ENCODE assay signal across 8 cellular contexts in genomic region chr20:41027872-41028358, GRCh38. TPM values are rescaled to one million over a fixed set of nuclear protein-coding genes. Genes with fewer than 3 reads are reported as not detected.
DNase-seq lines count a peak whose midpoint lies in the region; ATAC-seq, FAIRE-seq and TF ChIP-seq lines count a peak whose summit lies in the region.

No MANE protein-coding gene starts in this region.

- H3K4me3 ChIP-seq in DND-41 (ENCODE audit: low read depth in 1 of 2, low read length in 2 of 2) (peak overlapping the region; percentile 44 to 85), PC-3 (ENCODE audit: low read length) (peak overlapping the region; percentile 75), epithelial cell of esophagus (ENCODE audit: low read length) (peak overlapping the region; percentile 80), pancreas (peak overlapping the region in 3 of 4 donors; percentile 84 to 100 (median 98))

- TSS peak; percentile 86 for BruUV-seq in PC-3 (replicated peaks; lab: Mats Ljungman, UMichigan)

- H4K20me1 ChIP-seq in DND-41 (ENCODE audit: insufficient read depth, low read length), result peaks cover 26% of the 10 kb centered on the region
- peaks cover 31% of the 10 kb centered on the region for H4K20me1 ChIP-seq in PC-3 (ENCODE audit: low read length)

- H3K4me1 ChIP-seq in DND-41 (ENCODE audit: insufficient read depth, low read length) (peaks cover 43% of the 10 kb centered on the region), PC-3 (ENCODE audit: insufficient read depth, low read length) (peaks cover 31% of the 10 kb centered on the region), pancreas (peaks cover 16 to 36% (median 24%) of the 10 kb centered on the region in 3 donors)

- ATAC-seq in DND-41 (ENCODE audit: insufficient read depth, low read depth), result no peak
- ATAC-seq in PC-3, result no peak
- no peak for ATAC-seq in pancreas
- ATAC-seq in GM19023 (IDR thresholded peaks at IDR 0.05; ENCODE audit: unreplicated experiment), result no peak

- peaks cover 51% of the 10 kb centered on the region for H3K79me2 ChIP-seq in DND-41 (ENCODE audit: insufficient read depth, low read length)
- peaks cover 47% of the 10 kb centered on the region for H3K79me2 ChIP-seq in PC-3 (ENCODE audit: low read length)

- H3F3A ChIP-seq in PC-3 (ENCODE audit: low read length, unreplicated experiment), result no peaks in the 10 kb centered on the region

- DNase-seq in DND-41, result peak; percentile 17
- DNase-seq in PC-3, result no peak
- DNase-seq in epithelial cell of esophagus (ENCODE audit: low read depth), result no peak
- DNase-seq in pancreas, result no peak
- no peak for DNase-seq in NCI-H2227 (lab: John Stamatoyannopoulos, UW; ENCODE audit: unreplicated experiment)
- DNase-seq in stimulated activated CD4-positive, alpha-beta T cell treated with anti-CD3 and anti-CD28 coated beads, Interleukin-12 subunit alpha, Interleukin-12 subunit beta, amount 100 ng/mL, for 4 hours, result no peak
- no peak for DNase-seq in NCI-H2171 (lab: John Stamatoyannopoulos, UW)

- H3K9me3 ChIP-seq in DND-41 (ENCODE audit: insufficient read depth, low read length, severe bottlenecking) (no peaks in the 10 kb centered on the region), PC-3 (ENCODE audit: low read length) (no peaks in the 10 kb centered on the region), pancreas (no peaks in the 10 kb centered on the region)

- H2AFZ ChIP-seq in DND-41 (ENCODE audit: low read depth, low read length) (peak overlapping the region; percentile 70), PC-3 (ENCODE audit: low read length) (peak overlapping the region; percentile 79)

- H3K9ac ChIP-seq in DND-41 (ENCODE audit: low read depth, low read length) (peak overlapping the region; percentile 61), PC-3 (ENCODE audit: low read length) (peak overlapping the region; percentile 88)

- POLR2A ChIA-PET in PC-3 (lab: Charles Lee; ENCODE audit: unreplicated experiment), result no interaction called here

- no peaks in the 10 kb centered on the region for H3K9me2 ChIP-seq in PC-3 (replicated peaks; ENCODE audit: low read length)

- H3K27ac ChIP-seq in DND-41 (ENCODE audit: low read length) (peak overlapping the region; percentile 59), PC-3 (ENCODE audit: low read length) (peak overlapping the region; percentile 44), pancreas (peak overlapping the region in 1 of 4 donors; percentile 94)

- H3K27me3 ChIP-seq in DND-41 (ENCODE audit: insufficient read depth, low read length, poor library complexity) (no peaks in the 10 kb centered on the region), PC-3 (ENCODE audit: low read length) (no peaks in the 10 kb centered on the region), pancreas (no peaks in the 10 kb centered on the region)

- TF ChIP-seq CTCF in DND-41 (IDR thresholded peaks at IDR 0.05; ENCODE audit: borderline replicate concordance, extremely low read depth, low read length, poor library complexity, severe bottlenecking) (no peak), PC-3 (conservative IDR thresholded peaks at IDR 0.05; ENCODE audit: low read depth, low read length) (no peak), epithelial cell of esophagus (IDR thresholded peaks at IDR 0.05; ENCODE audit: insufficient read depth, low read depth, low read length, missing control alignments) (no peak), pancreas (IDR thresholded peaks at IDR 0.05) (no peak)

- H3K4me2 ChIP-seq in DND-41 (ENCODE audit: insufficient read depth, low read length) (peak overlapping the region; percentile 83), PC-3 (ENCODE audit: low read length) (peak overlapping the region; percentile 82)

- no peak for FAIRE-seq in pancreas (lab: Jason Lieb, UNC)

- WGBS in pancreas, 2 donors, result 31 to 37% methylated on average over 10 of the region's 10 CpGs

- H3K36me3 ChIP-seq in DND-41 (ENCODE audit: insufficient read depth, low read length) (peaks cover 30% of the 10 kb centered on the region), PC-3 (ENCODE audit: low read depth, low read length) (peaks cover 8% of the 10 kb centered on the region; the same call in 1 of the 2 replicates), pancreas (no peaks in the 10 kb centered on the region)

- CTCF ChIA-PET in PC-3 (lab: Charles Lee), result no interaction called here

- intact Hi-C loops in PC-3 (cut with micrococcal nuclease) (loop anchor here (1.0 kb wide), 2 partner anchors 20 to 25 kb away; no protein-coding TSS in a partner anchor), pancreas (cut with DNase I) (no loop called here)

RNA-seq across cellular contexts. Expression of gene TOP1, which starts 0.7 kb away (rescaled TPM):
- total RNA-seq in PC-3 (2014; rRNA removed) (29.1 and 56.8 TPM in 2 replicates), pancreas (10 to 100 TPM in 5 of 6 donors, 1 to 10 TPM in 1; 9.6 to 25.6 (median 17.0) TPM)
- polyA plus RNA-seq in pancreas, result 10 to 100 TPM in 1 of 2 donors, 1 to 10 TPM in 1; 10.0 to 16.2 TPM
